26 cellular contexts compared by ENCODE assay signal in genomic region chr14:96746101-96746500, GRCh38.
"Had no signal": no experiment of that assay in that cellular context is flagged by ENCODE, and none has a peak within 500 bp of the region (broad histone marks: within the 10 kb centered on the region; RNA-seq: fewer than 3 reads in every experiment).

No MANE protein-coding gene starts in this region.

- H3K9me3 Mint-ChIP-seq: activated B cell treated with CpG ODN at 0.5 μM for 24 hours; activated CD4-positive, alpha-beta T cell treated with anti-CD3 and anti-CD28 coated beads, Interleukin-2, amount 10 ng/mL, durations not matched to agents 24 days and 14 days; activated T-helper 17 cell treated with anti-CD3 and anti-CD28 coated beads, Interleukin-2, amount 50 U/mL, for 72 hours; T-cell had no signal

- H3K4me1 Mint-ChIP-seq: activated T-helper 17 cell treated with anti-CD3 and anti-CD28 coated beads, Interleukin-2, amount 50 U/mL, for 72 hours had no signal

- H3K9ac ChIP-seq: KMS-11 had no signal

- H3K4me3 ChIP-seq: breast epithelium, MG63, Peyer's patch, SK-N-MC had no signal

- H3K36me3 Mint-ChIP-seq: T-cell had no signal

- H3K27me3 ChIP-seq: MG63, Peyer's patch had no signal

- H3K9me3 ChIP-seq: breast epithelium, MG63, Peyer's patch had no signal

- ATAC-seq: activated T-helper 17 cell treated with anti-CD3 and anti-CD28 coated beads, Interleukin-2, amount 50 U/mL, for 72 hours; T-cell had no signal

- DNase-seq: activated B cell treated with CpG ODN at 0.5 μM for 24 hours; activated CD4-positive, alpha-beta T cell treated with anti-CD3 and anti-CD28 coated beads for 1 hour; activated CD4-positive, alpha-beta T cell treated with anti-CD3 and anti-CD28 coated beads, Interleukin-2, amount 10 ng/mL, durations not matched to agents 24 days and 14 days; activated CD4-positive, alpha-beta T cell treated with anti-CD3 and anti-CD28 coated beads, Interleukin-2, amount 50 U/mL, for 48 hours; activated gamma-delta T cell; activated naive CD4-positive, alpha-beta T cell treated with anti-CD3 and anti-CD28 coated beads, Interleukin-2, amount 50 U/mL, for 16 hours; activated T-cell treated with anti-CD3 and anti-CD28 coated beads for 4 hours; activated T-cell treated with anti-CD3 and anti-CD28 coated beads, Interleukin-2, amount 50 U/mL, for 48 hours; aorta; caudate nucleus; MG63; MV-4-11; NCI-H1092 treated with DMSO at 0.1 percent for 48 hours; NCI-H1436; NCI-H1694 treated with DMSO at 0.1 percent for 48 hours; NCI-H2029 treated with DMSO at 0.1 percent for 48 hours; NCI-H510A treated with DMSO at 0.1 percent for 48 hours; Peyer's patch; T-cell; T-helper 2 cell; T1000 had no signal

- H3K4me2 ChIP-seq: KMS-11 had no signal

- FAIRE-seq: TTC549 had no signal

- H3K27ac ChIP-seq: breast epithelium, KMS-11, Peyer's patch had no signal

- H3K27ac Mint-ChIP-seq: activated B cell treated with CpG ODN at 0.5 μM for 24 hours; activated CD4-positive, alpha-beta T cell treated with anti-CD3 and anti-CD28 coated beads, Interleukin-2, amount 10 ng/mL, durations not matched to agents 24 days and 14 days; activated T-helper 17 cell treated with anti-CD3 and anti-CD28 coated beads, Interleukin-2, amount 50 U/mL, for 72 hours; T-cell had no signal

- H3K4me3 Mint-ChIP-seq: activated B cell treated with CpG ODN at 0.5 μM for 24 hours; activated CD4-positive, alpha-beta T cell treated with anti-CD3 and anti-CD28 coated beads, Interleukin-2, amount 10 ng/mL, durations not matched to agents 24 days and 14 days; activated T-helper 17 cell treated with anti-CD3 and anti-CD28 coated beads, Interleukin-2, amount 50 U/mL, for 72 hours; T-cell had no signal

- H3K36me3 ChIP-seq: breast epithelium, MG63, Peyer's patch had no signal
